Comparison of ENCODE assay signal across 8 cellular contexts in genomic region chr21:37435120-37435519, GRCh38.
A peak's percentile ranks its signal among the peaks of the same experiment; 100 is the strongest.
DNase-seq lines count a peak whose midpoint lies in the region; ATAC-seq and TF ChIP-seq lines count a peak whose summit lies in the region.
"Had no signal": no experiment of that assay in that cellular context is flagged by ENCODE, and none has a peak within 500 bp of the region (broad histone marks: within the 10 kb centered on the region; RNA-seq: fewer than 3 reads in every experiment).

No MANE protein-coding gene starts in this region.

- peaks cover 9% of the 10 kb centered on the region for H3K4me1 ChIP-seq in thymus (ENCODE audit: control insufficient read depth, insufficient read depth, low read length)

- no peaks in the 10 kb centered on the region for H3K9me3 ChIP-seq in T-helper 17 cell (ENCODE audit: control insufficient read depth, low read length, poor library complexity, severe bottlenecking)
- no peaks in the 10 kb centered on the region for H3K9me3 ChIP-seq in thymus (ENCODE audit: control insufficient read depth)

- intact Hi-C loops in dorsolateral prefrontal cortex (cut with DNase I), result no loop called here

- H3K27ac Mint-ChIP-seq in T-helper 17 cell, result no peak overlapping the region
- H3K27ac Mint-ChIP-seq: stimulated activated naive CD8-positive, alpha-beta T cell treated with anti-CD3 and anti-CD28 coated beads, Interleukin-15, Interleukin-2, amounts not matched to agents 100 ng/mL and 50 ng/mL, for 24 hours had no signal

- H3K36me3 Mint-ChIP-seq in T-helper 17 cell (ENCODE audit: low read depth), result no peaks in the 10 kb centered on the region

- DNase-seq in NCI-H1105 (lab: John Stamatoyannopoulos, UW) (peak; percentile 30), T-helper 17 cell (no peak), dorsolateral prefrontal cortex (peak in 9 of 10 donors; percentile 45 to 78 (median 64)), left kidney (ENCODE audit: low read depth, low spot score) (peak; percentile 98)

- no peaks in the 10 kb centered on the region for H3K27me3 Mint-ChIP-seq in T-helper 17 cell
- H3K27me3 Mint-ChIP-seq: stimulated activated naive CD8-positive, alpha-beta T cell treated with anti-CD3 and anti-CD28 coated beads, Interleukin-15, Interleukin-2, amounts not matched to agents 100 ng/mL and 50 ng/mL, for 24 hours had no signal

- H3K4me3 ChIP-seq in dorsolateral prefrontal cortex (peak overlapping the region in 47 of 59 donors; percentile 0 to 51 (median 25)), thymus (ENCODE audit: low read length) (peak overlapping the region; percentile 26)

- H3K4me1 Mint-ChIP-seq in T-helper 17 cell, result peaks cover 48% of the 10 kb centered on the region

- H3K27ac ChIP-seq in dorsolateral prefrontal cortex, result peak overlapping the region in 45 of 59 donors; percentile 1 to 83 (median 46)
- peak overlapping the region; percentile 58 for H3K27ac ChIP-seq in thymus (ENCODE audit: low read depth)

- peak in 13 of 56 donors; percentile 7 to 35 (median 14) for TF ChIP-seq CTCF in dorsolateral prefrontal cortex (IDR thresholded peaks at IDR 0.05 in 54 of 56, conservative IDR thresholded peaks at IDR 0.05 in 2 of 56; ENCODE audit: low read depth in 1 of 56, partially characterized antibody in 56 of 56)

- no peak overlapping the region for H3K4me3 Mint-ChIP-seq in T-helper 17 cell
- H3K4me3 Mint-ChIP-seq: stimulated activated naive CD8-positive, alpha-beta T cell treated with anti-CD3 and anti-CD28 coated beads, Interleukin-15, Interleukin-2, amounts not matched to agents 100 ng/mL and 50 ng/mL, for 24 hours had no signal

- H3K36me3 ChIP-seq in thymus (ENCODE audit: control insufficient read depth, insufficient read depth), result no peaks in the 10 kb centered on the region

- 13% methylated on average over 6 of the region's 6 CpGs for WGBS in thymus

- H3K27me3 ChIP-seq in dorsolateral prefrontal cortex, result no peaks in the 10 kb centered on the region
- no peaks in the 10 kb centered on the region for H3K27me3 ChIP-seq in thymus (ENCODE audit: control insufficient read depth, insufficient read depth)

- ATAC-seq in GM18870 (IDR thresholded peaks at IDR 0.05; ENCODE audit: unreplicated experiment), result peak; percentile 43
- peak; percentile 90 for ATAC-seq in T-helper 17 cell
- no peak for ATAC-seq in HG02588 (IDR thresholded peaks at IDR 0.05; ENCODE audit: unreplicated experiment)

Comparison
In these comparisons a context has a peak if more than half of its experiments do, and no peak if none do; other contexts are left out.
1. DNase-seq: peak in NCI-H1105 (single experiment), dorsolateral prefrontal cortex (9 of 10) and left kidney (single experiment); none in T-helper 17 cell (0 of 3).